In the genomic region with DNA sequence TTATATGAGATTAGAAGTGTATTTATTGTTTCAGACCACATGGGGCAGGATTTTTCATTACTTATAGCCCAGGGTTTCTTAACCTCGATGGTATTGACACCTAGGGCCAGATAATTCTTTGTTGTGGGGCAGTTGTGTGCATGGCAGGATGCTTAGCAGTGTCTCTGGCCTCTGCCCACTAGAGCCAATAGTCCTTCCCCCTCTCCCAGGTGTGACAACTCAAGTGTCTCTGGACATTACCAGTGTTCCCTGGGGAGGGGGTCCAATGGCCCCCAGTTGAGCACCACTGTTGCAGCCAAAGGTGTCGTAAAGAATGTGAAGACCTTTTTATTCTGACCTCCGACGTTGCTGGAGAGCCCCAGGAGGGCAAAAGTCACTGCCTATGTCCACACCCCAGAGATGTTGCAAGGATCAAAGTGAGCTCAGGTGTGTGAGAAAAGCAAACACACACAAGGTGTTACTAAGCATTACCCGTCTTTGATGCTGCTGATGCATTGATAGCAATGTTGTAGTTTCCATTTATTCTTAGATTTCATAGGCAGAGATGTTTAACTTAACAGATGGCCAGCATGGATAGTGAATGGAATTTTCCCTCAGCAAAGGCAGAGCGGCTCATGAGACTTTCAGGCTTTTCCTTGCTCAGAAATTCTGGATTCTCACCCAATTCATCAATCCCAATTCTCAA, we compare ENCODE assay signal across 1 cellular context.
TF ChIP-seq lines count a peak whose summit lies in the region.

No MANE protein-coding gene starts in this region.

TF ChIP-seq in HepG2, 621 proteins besides CTCF, POLR2A, EP300 and RAD21 (continued from another document and continues in another):
- TF ChIP-seq, protein P1, sequence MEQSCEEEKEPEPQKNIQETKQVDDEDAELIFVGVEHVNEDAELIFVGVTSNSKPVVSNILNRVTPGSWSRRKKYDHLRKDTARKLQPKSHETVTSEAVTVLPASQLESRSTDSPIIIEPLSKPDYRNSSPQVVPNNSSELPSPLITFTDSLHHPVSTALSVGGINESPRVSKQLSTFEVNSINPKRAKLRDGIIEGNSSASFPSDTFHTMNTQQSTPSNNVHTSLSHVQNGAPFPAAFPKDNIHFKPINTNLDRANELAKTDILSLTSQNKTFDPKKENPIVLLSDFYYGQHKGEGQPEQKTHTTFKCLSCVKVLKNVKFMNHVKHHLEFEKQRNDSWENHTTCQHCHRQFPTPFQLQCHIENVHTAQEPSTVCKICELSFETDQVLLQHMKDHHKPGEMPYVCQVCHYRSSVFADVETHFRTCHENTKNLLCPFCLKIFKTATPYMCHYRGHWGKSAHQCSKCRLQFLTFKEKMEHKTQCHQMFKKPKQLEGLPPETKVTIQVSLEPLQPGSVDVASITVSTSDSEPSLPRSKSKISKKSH (CRISPR knock-in tag; IDR thresholded peaks at IDR 0.05; ENCODE audit: borderline replicate concordance): no peak
- peak; percentile 49 for TF ChIP-seq ZMYM2 (CRISPR knock-in tag; IDR thresholded peaks at IDR 0.05)
- TF ChIP-seq DNMT3B (CRISPR knock-in tag; conservative IDR thresholded peaks at IDR 0.05): peak; percentile 97
- TF ChIP-seq ZNF263 (CRISPR knock-in tag; IDR thresholded peaks at IDR 0.05): peak; percentile 76
- TF ChIP-seq ZIK1 (CRISPR knock-in tag; IDR thresholded peaks at IDR 0.05; ENCODE audit: borderline replicate concordance, low read depth): peak; percentile 58; the same call in 1 of the 2 replicates
- TF ChIP-seq ZNF567 (CRISPR knock-in tag; IDR thresholded peaks at IDR 0.05; ENCODE audit: borderline replicate concordance): 0 out of 2 replicates have a peak, but pooled peaks have one; percentile 56
- TF ChIP-seq HNF4G (IDR thresholded peaks at IDR 0.05; ENCODE audit: borderline replicate concordance, low read depth, low read length): peak; percentile 100
- peak; percentile 98 for TF ChIP-seq HNF4G (CRISPR knock-in tag; IDR thresholded peaks at IDR 0.05; ENCODE audit: borderline replicate concordance, low read depth)
- TF ChIP-seq CHD4 (IDR thresholded peaks at IDR 0.05; ENCODE audit: borderline replicate concordance, low read length): peak; percentile 93; the same call in 1 of the 2 replicates
- TF ChIP-seq, protein P2, sequence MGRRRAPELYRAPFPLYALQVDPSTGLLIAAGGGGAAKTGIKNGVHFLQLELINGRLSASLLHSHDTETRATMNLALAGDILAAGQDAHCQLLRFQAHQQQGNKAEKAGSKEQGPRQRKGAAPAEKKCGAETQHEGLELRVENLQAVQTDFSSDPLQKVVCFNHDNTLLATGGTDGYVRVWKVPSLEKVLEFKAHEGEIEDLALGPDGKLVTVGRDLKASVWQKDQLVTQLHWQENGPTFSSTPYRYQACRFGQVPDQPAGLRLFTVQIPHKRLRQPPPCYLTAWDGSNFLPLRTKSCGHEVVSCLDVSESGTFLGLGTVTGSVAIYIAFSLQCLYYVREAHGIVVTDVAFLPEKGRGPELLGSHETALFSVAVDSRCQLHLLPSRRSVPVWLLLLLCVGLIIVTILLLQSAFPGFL (CRISPR knock-in tag; IDR thresholded peaks at IDR 0.05): no peak
- TF ChIP-seq MBNL3 (CRISPR knock-in tag; conservative IDR thresholded peaks at IDR 0.05): no peak
- TF ChIP-seq ZNF569 (CRISPR knock-in tag; IDR thresholded peaks at IDR 0.05; ENCODE audit: borderline replicate concordance): no peak; the same call in 1 of the 2 replicates
- TF ChIP-seq, protein P3, sequence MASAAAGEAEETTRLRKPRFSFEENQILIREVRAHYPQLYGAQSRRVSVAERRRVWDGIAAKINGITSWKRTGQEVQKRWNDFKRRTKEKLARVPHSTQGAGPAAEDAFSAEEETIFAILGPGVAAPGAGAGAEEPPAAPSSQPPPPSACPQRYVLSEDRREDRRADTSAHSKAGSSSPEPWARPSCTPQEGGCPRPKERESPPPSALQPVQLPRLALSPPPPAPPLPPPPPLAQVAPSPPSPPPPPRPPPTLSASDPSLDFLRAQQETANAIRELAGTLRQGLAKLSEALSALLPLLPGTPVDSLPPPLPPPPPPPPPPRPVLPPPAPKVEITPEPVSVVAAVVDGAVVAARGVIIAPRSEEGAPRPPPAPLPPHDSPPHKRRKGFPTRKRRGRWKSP (CRISPR knock-in tag; IDR thresholded peaks at IDR 0.05): peak; percentile 96
- no peak for TF ChIP-seq NONO (IDR thresholded peaks at IDR 0.05)
- TF ChIP-seq NONO (CRISPR knock-in tag; conservative IDR thresholded peaks at IDR 0.05): peak; percentile 96
- TF ChIP-seq, protein P4, sequence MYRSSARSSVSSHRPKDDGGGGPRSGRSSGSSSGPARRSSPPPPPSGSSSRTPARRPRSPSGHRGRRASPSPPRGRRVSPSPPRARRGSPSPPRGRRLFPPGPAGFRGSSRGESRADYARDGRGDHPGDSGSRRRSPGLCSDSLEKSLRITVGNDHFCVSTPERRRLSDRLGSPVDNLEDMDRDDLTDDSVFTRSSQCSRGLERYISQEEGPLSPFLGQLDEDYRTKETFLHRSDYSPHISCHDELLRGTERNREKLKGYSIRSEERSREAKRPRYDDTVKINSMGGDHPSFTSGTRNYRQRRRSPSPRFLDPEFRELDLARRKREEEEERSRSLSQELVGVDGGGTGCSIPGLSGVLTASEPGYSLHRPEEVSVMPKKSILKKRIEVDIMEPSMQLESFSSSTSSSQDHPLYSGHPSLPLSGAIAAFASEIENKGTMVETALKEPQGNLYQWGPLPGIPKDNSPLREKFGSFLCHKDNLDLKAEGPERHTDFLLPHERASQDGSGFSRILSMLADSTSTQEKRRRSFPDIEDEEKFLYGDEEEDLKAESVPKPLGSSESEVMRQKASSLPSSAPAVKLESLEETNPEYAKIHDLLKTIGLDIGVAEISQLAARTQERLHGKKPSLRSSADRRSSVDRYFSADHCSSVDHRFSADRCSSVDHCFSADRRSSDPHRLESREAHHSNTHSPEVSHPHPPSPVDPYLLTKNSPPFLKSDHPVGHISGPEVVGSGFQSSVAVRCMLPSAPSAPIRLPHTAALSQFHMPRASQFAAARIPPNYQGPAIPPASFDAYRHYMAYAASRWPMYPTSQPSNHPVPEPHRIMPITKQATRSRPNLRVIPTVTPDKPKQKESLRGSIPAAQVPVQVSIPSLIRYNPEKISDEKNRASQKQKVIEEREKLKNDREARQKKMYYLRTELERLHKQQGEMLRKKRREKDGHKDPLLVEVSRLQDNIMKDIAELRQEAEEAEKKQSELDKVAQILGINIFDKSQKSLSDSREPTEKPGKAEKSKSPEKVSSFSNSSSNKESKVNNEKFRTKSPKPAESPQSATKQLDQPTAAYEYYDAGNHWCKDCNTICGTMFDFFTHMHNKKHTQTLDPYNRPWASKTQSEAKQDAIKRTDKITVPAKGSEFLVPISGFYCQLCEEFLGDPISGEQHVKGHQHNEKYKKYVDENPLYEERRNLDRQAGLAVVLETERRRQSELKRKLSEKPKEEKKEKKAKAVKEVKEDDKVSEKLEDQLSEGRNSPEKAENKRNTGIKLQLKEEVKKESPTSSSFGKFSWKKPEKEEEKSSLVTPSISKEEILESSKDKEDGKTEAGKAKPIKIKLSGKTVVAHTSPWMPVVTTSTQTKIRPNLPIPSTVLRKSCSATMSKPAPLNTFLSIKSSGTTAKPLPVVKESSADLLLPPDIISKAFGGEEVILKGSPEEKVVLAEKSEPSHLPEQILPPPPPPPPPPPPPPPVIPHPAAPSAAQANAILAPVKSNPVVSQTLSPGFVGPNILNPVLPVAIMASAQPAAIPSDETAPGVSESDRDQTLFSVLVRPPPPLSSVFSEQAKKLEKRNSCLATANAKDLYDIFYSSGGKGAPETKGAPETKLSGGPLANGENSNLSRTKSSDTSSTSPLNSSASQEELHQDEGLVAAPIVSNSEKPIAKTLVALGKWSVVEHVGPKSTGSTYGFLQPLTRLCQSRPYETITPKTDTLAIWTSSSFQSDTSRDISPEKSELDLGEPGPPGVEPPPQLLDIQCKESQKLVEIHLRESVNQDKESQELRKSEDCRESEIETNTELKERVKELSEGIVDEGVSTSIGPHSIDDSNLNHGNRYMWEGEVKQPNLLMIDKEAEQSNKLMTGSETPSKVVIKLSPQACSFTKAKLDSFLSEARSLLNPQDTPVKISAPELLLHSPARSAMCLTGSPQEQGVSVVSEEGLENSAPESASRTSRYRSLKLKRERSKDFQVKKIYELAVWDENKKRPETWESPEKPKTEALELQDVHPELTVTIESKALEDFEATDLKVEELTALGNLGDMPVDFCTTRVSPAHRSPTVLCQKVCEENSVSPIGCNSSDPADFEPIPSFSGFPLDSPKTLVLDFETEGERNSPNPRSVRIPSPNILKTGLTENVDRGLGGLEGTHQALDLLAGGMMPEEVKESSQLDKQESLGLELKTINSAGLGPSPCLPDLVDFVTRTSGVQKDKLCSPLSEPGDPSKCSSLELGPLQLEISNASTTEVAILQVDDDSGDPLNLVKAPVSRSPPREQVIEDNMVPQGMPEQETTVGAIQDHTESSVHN (CRISPR knock-in tag; IDR thresholded peaks at IDR 0.05): no peak
- TF ChIP-seq SUZ12 (IDR thresholded peaks at IDR 0.05; ENCODE audit: low read depth, low read length): no peak
- TF ChIP-seq, protein P5, sequence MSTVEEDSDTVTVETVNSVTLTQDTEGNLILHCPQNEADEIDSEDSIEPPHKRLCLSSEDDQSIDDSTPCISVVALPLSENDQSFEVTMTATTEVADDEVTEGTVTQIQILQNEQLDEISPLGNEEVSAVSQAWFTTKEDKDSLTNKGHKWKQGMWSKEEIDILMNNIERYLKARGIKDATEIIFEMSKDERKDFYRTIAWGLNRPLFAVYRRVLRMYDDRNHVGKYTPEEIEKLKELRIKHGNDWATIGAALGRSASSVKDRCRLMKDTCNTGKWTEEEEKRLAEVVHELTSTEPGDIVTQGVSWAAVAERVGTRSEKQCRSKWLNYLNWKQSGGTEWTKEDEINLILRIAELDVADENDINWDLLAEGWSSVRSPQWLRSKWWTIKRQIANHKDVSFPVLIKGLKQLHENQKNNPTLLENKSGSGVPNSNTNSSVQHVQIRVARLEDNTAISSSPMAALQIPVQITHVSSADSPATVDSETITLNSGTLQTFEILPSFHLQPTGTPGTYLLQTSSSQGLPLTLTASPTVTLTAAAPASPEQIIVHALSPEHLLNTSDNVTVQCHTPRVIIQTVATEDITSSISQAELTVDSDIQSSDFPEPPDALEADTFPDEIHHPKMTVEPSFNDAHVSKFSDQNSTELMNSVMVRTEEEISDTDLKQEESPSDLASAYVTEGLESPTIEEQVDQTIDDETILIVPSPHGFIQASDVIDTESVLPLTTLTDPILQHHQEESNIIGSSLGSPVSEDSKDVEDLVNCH (CRISPR knock-in tag; IDR thresholded peaks at IDR 0.05): no peak
- TF ChIP-seq TCF7L2 (IDR thresholded peaks at IDR 0.05; ENCODE audit: low read depth, low read length): peak; percentile 99
- no peak for TF ChIP-seq ZNF460 (CRISPR knock-in tag; IDR thresholded peaks at IDR 0.05; ENCODE audit: borderline replicate concordance)
- TF ChIP-seq ZNF598 (CRISPR knock-in tag; IDR thresholded peaks at IDR 0.05; ENCODE audit: borderline replicate concordance): no peak
- no peak for TF ChIP-seq FOXM1 (CRISPR knock-in tag; IDR thresholded peaks at IDR 0.05)
- no peak for TF ChIP-seq NPAS2 (CRISPR knock-in tag; IDR thresholded peaks at IDR 0.05; ENCODE audit: borderline replicate concordance)
- peak; percentile 97 for TF ChIP-seq ASH2L (IDR thresholded peaks at IDR 0.05; ENCODE audit: insufficient read length, low read depth, low read length)
- no peak for TF ChIP-seq ZFP36L2 (CRISPR knock-in tag; IDR thresholded peaks at IDR 0.05)
- peak; percentile 93 for TF ChIP-seq IRF2 (CRISPR knock-in tag; IDR thresholded peaks at IDR 0.05)
- TF ChIP-seq NCOA1 (CRISPR knock-in tag; IDR thresholded peaks at IDR 0.05): peak; percentile 98
- peak; percentile 86 for TF ChIP-seq POGZ (CRISPR knock-in tag; IDR thresholded peaks at IDR 0.05)
- TF ChIP-seq ZNF138 (CRISPR knock-in tag; IDR thresholded peaks at IDR 0.05; ENCODE audit: low read depth): no peak
- TF ChIP-seq FIP1L1 (IDR thresholded peaks at IDR 0.05; ENCODE audit: borderline replicate concordance, insufficient read depth, low read depth, low read length): no peak
- TF ChIP-seq, protein P6, sequence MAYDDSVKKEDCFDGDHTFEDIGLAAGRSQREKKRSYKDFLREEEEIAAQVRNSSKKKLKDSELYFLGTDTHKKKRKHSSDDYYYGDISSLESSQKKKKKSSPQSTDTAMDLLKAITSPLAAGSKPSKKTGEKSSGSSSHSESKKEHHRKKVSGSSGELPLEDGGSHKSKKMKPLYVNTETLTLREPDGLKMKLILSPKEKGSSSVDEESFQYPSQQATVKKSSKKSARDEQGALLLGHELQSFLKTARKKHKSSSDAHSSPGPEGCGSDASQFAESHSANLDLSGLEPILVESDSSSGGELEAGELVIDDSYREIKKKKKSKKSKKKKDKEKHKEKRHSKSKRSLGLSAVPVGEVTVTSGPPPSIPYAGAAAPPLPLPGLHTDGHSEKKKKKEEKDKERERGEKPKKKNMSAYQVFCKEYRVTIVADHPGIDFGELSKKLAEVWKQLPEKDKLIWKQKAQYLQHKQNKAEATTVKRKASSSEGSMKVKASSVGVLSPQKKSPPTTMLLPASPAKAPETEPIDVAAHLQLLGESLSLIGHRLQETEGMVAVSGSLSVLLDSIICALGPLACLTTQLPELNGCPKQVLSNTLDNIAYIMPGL (CRISPR knock-in tag; IDR thresholded peaks at IDR 0.05; ENCODE audit: borderline replicate concordance in 1 of 2, low read depth in 1 of 2): peak in 1 of 2 experiments; percentile 73; a peak in 1 of 4 replicates
- 0 out of 2 replicates have a peak, but pooled peaks have one; percentile 57 for TF ChIP-seq HOXA9 (CRISPR knock-in tag; IDR thresholded peaks at IDR 0.05; ENCODE audit: borderline replicate concordance)
- no peak; the same call in 1 of the 2 replicates for TF ChIP-seq SRY (CRISPR knock-in tag; IDR thresholded peaks at IDR 0.05)
- peak; percentile 82; the same call in 1 of the 2 replicates for TF ChIP-seq ZNF619 (CRISPR knock-in tag; IDR thresholded peaks at IDR 0.05)
- TF ChIP-seq ZNF160 (CRISPR knock-in tag; IDR thresholded peaks at IDR 0.05): peak; percentile 94
- TF ChIP-seq, protein P7, sequence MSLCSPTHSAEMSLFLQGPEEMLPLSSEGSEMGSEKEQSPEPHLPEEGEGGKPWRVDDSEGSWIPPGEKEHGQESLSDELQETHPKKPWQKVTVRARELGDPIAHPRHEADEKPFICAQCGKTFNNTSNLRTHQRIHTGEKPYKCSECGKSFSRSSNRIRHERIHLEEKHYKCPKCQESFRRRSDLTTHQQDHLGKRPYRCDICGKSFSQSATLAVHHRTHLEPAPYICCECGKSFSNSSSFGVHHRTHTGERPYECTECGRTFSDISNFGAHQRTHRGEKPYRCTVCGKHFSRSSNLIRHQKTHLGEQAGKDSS (CRISPR knock-in tag; IDR thresholded peaks at IDR 0.05; ENCODE audit: borderline replicate concordance, low read depth): peak; percentile 89; the same call in 1 of the 2 replicates
- TF ChIP-seq RBM39 (IDR thresholded peaks at IDR 0.05; ENCODE audit: low read depth, low read length, poor library complexity, severe bottlenecking): no peak
- TF ChIP-seq ZNF256 (CRISPR knock-in tag; conservative IDR thresholded peaks at IDR 0.05): peak; percentile 92; the same call in 1 of the 2 replicates
- no peak for TF ChIP-seq MAFK (conservative IDR thresholded peaks at IDR 0.05 in 1 of 2, IDR thresholded peaks at IDR 0.05 in 1 of 2; ENCODE audit: low read length in 2 of 2)
- TF ChIP-seq, protein P8, sequence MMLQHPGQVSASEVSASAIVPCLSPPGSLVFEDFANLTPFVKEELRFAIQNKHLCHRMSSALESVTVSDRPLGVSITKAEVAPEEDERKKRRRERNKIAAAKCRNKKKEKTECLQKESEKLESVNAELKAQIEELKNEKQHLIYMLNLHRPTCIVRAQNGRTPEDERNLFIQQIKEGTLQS (CRISPR knock-in tag; IDR thresholded peaks at IDR 0.05): peak; percentile 92
- TF ChIP-seq NCOR1 (IDR thresholded peaks at IDR 0.05; ENCODE audit: borderline replicate concordance, low read length): peak; percentile 99
